ENCODE assay signal across 15 cellular contexts in the genomic region with DNA sequence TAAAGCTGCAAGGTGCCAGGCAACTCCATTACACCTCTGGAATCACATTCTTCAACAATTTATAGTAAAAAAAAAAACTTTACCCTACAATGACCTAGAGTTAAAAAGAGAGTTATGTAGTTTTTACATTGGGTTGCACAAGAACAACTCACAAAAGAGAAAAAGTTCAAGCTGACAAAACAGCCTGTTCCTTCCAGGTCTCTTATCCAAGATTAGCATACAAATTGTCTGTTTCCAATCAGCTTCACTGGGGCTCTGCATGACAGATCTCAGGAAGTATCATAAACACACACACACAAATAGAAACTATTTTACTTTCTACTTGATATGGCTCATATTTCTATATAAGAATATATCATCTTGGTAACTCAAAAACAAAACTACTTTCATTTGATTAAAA.
"Had no signal": no experiment of that assay in that cellular context is flagged by ENCODE, and none has a peak within 500 bp of the region (broad histone marks: within the 10 kb centered on the region; RNA-seq: fewer than 3 reads in every experiment).

No MANE protein-coding gene starts in this region.

- DNase-seq: activated CD4-positive, alpha-beta T cell treated with anti-CD3 and anti-CD28 coated beads, Interleukin-2, amount 50 U/mL, for 1 hour; activated CD8-positive, alpha-beta memory T cell treated with anti-CD3 and anti-CD28 coated beads for 24 hours; activated naive CD8-positive, alpha-beta T cell treated with anti-CD3 and anti-CD28 coated beads for 36 hours; anterior cingulate cortex; brain microvascular endothelial cell; cerebellar nuclear complex; foreskin melanocyte; pancreas; stimulated activated CD4-positive, alpha-beta T cell treated with anti-CD3 and anti-CD28 coated beads, Interleukin-12 subunit alpha, Interleukin-12 subunit beta, amount 100 ng/mL, for 4 hours; stimulated activated CD4-positive, alpha-beta T cell treated with anti-CD3 and anti-CD28 coated beads, Interleukin-2, amount 100 ng/mL, for 24 hours; upper lobe of right lung had no signal

- H3K4me1 ChIP-seq: pancreas, upper lobe of right lung had no signal

- H3K27ac ChIP-seq: brain microvascular endothelial cell, pancreas, thoracic aorta, upper lobe of right lung had no signal

- H3K36me3 ChIP-seq: brain microvascular endothelial cell, thoracic aorta, upper lobe of right lung had no signal

- H3K9me3 ChIP-seq: pancreas, thoracic aorta, upper lobe of right lung had no signal

- H3K27me3 ChIP-seq: brain microvascular endothelial cell, pancreas, upper lobe of right lung had no signal

- ATAC-seq: activated CD4-positive, CD25-positive, alpha-beta regulatory T cell treated with anti-CD3 and anti-CD28 coated beads, Interleukin-2, amount 50 U/mL, for 24 hours; pancreas; stimulated activated effector memory CD8-positive, alpha-beta T cell treated with anti-CD3 and anti-CD28 coated beads, Interleukin-12 subunit alpha, Interleukin-12 subunit beta, amount 100 ng/mL, for 72 hours; upper lobe of right lung had no signal

- H3K4me3 ChIP-seq: lung, pancreas, thoracic aorta, upper lobe of right lung had no signal
